In genomic region chr15:33543957-33544356, GRCh38 we compare ENCODE assay signal across 29 cellular contexts.
"Had no signal": no experiment of that assay in that cellular context is flagged by ENCODE, and none has a peak within 500 bp of the region (broad histone marks: within the 10 kb centered on the region; RNA-seq: fewer than 3 reads in every experiment).

No MANE protein-coding gene starts in this region.

- H3K4me3 ChIP-seq: ascending aorta, cardiac muscle cell had no signal

- ATAC-seq: activated CD4-positive, alpha-beta T cell treated with anti-CD3 and anti-CD28 coated beads for 36 hours; activated CD4-positive, CD25-positive, alpha-beta regulatory T cell treated with anti-CD3 and anti-CD28 coated beads, Interleukin-2, amount 50 U/mL, for 24 hours; activated CD8-positive, alpha-beta memory T cell treated with anti-CD3 and anti-CD28 coated beads, Interleukin-2, amount 10 ng/mL, durations not matched to agents 7 days and 5 days; activated CD8-positive, alpha-beta T cell treated with anti-CD3 and anti-CD28 coated beads, Interleukin-2, amount 10 ng/mL, durations not matched to agents 7 days and 5 days; activated naive CD8-positive, alpha-beta T cell treated with anti-CD3 and anti-CD28 coated beads, Interleukin-2, amount 50 U/mL, for 24 hours; T-helper 17 cell; WTC11 had no signal

- H3K36me3 ChIP-seq: ascending aorta, cardiac muscle cell had no signal

- H3K9me3 ChIP-seq: ascending aorta had no signal

- H3K27ac ChIP-seq: ascending aorta, cardiac muscle cell, VCaP had no signal

- H3K27me3 ChIP-seq: ascending aorta, cardiac muscle cell had no signal

- DNase-seq: activated CD4-positive, alpha-beta memory T cell treated with anti-CD3 and anti-CD28 coated beads, Interleukin-2, amount 10 ng/mL, durations not matched to agents 7 days and 5 days; activated CD4-positive, alpha-beta T cell treated with anti-CD3 and anti-CD28 coated beads for 1 hour; activated CD4-positive, alpha-beta T cell treated with anti-CD3 and anti-CD28 coated beads for 36 hours; activated CD4-positive, alpha-beta T cell treated with anti-CD3 and anti-CD28 coated beads for 48 hours; activated CD4-positive, alpha-beta T cell treated with anti-CD3 and anti-CD28 coated beads, Interleukin-2, amount 10 ng/mL, durations not matched to agents 7 days and 5 days; activated CD4-positive, alpha-beta T cell treated with anti-CD3 and anti-CD28 coated beads, Interleukin-2, amount 50 U/mL, for 48 hours; activated CD4-positive, CD25-positive, alpha-beta regulatory T cell; activated CD8-positive, alpha-beta memory T cell treated with anti-CD3 and anti-CD28 coated beads for 24 hours; activated CD8-positive, alpha-beta memory T cell treated with anti-CD3 and anti-CD28 coated beads, Interleukin-2, amount 10 ng/mL, durations not matched to agents 7 days and 5 days; activated CD8-positive, alpha-beta memory T cell treated with anti-CD3 and anti-CD28 coated beads, Interleukin-2, amount 50 U/mL, for 48 hours; activated CD8-positive, alpha-beta T cell treated with anti-CD3 and anti-CD28 coated beads, Interleukin-2, amount 10 ng/mL, durations not matched to agents 7 days and 5 days; activated effector memory CD4-positive, alpha-beta T cell treated with Interleukin-2 at 50 U/mL for 16 hours; activated gamma-delta T cell; activated naive CD4-positive, alpha-beta T cell treated with anti-CD3 and anti-CD28 coated beads, Interleukin-2, amount 10 ng/mL, durations not matched to agents 7 days and 5 days; activated naive CD4-positive, alpha-beta T cell treated with Interleukin-2 at 50 U/mL for 16 hours; activated naive CD8-positive, alpha-beta T cell treated with anti-CD3 and anti-CD28 coated beads, Interleukin-2, amount 10 ng/mL, durations not matched to agents 7 days and 5 days; activated naive CD8-positive, alpha-beta T cell treated with anti-CD3 and anti-CD28 coated beads, Interleukin-2, amount 50 U/mL, for 24 hours; activated T-cell treated with anti-CD3 and anti-CD28 coated beads, Interleukin-2, amount 50 U/mL, for 24 hours; activated T-cell treated with anti-CD3 and anti-CD28 coated beads, Interleukin-2, amount 50 U/mL, for 48 hours; amygdala; anterior cingulate cortex; central memory CD4-positive, alpha-beta T cell; T-helper 17 cell; T-helper 9 cell had no signal
